Comparison of ENCODE assay signal across 14 cellular contexts in the genomic region with DNA sequence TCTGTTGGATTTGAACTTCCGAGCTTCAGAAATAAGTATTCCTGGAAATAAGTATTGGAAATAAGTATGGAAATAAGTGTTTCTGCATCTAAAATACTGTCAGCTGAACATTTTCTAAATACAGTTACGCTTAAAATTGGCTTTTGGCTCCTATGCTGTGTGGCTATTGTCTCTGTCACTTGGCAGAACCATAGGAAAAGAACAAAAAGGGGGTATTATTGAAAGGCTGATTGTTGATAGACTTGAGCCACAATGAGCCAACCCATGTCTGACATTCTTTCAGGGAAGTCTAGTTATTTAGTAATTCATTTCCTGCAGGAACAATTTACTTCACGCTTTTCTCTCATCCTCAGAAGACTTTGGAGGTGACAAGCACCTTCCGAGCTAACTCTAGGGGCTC. TPM values are rescaled to one million over a fixed set of nuclear protein-coding genes. Genes with fewer than 3 reads are reported as not detected.
DNase-seq lines count a peak whose midpoint lies in the region; ATAC-seq lines count a peak whose summit lies in the region.
"Had no signal": no experiment of that assay in that cellular context is flagged by ENCODE, and none has a peak within 500 bp of the region (broad histone marks: within the 10 kb centered on the region; RNA-seq: fewer than 3 reads in every experiment).

No MANE protein-coding gene starts in this region.

- peak; percentile 66 for DNase-seq in globus pallidus (ENCODE audit: low spot score)
- peak; percentile 59 for DNase-seq in medulla oblongata (ENCODE audit: extremely low spot score)
- peak; percentile 26 for DNase-seq in putamen (ENCODE audit: low spot score)
- DNase-seq in cardiac septum (ENCODE audit: low spot score) = no peak
- no peak for DNase-seq in SIG-M5 treated with dmso at 0.1 percent for 504 hours (lab: John Stamatoyannopoulos, UW; ENCODE audit: unreplicated experiment)
- DNase-seq: Caco-2; CD4-positive, CD25-positive, alpha-beta regulatory T cell; CD8-positive, alpha-beta T cell; DMS153; DND-41; GOT3; HFFc6 had no signal

- no peak for ATAC-seq in HG03378 (IDR thresholded peaks at IDR 0.05; ENCODE audit: unreplicated experiment)
- ATAC-seq: CD8-positive, alpha-beta T cell had no signal

- intact Hi-C loops in cardiac septum (cut with DNase I) = no loop called here

RNA-seq across cellular contexts. Expression of a gene that starts 32.5 kb away (rescaled TPM):
- 119 TPM for total RNA-seq in cardiac septum
- total RNA-seq: A673; CD4-positive, CD25-positive, alpha-beta regulatory T cell had no signal

Comparison
In these comparisons a context has a peak if more than half of its experiments do, and no peak if none do; other contexts are left out.
1. DNase-seq: peak in globus pallidus (single experiment), medulla oblongata (single experiment) and putamen (single experiment); none in cardiac septum (single experiment) and SIG-M5 treated with dmso at 0.1 percent for 504 hours (single experiment).